ENCODE assay signal across 33 cellular contexts in the genomic region with DNA sequence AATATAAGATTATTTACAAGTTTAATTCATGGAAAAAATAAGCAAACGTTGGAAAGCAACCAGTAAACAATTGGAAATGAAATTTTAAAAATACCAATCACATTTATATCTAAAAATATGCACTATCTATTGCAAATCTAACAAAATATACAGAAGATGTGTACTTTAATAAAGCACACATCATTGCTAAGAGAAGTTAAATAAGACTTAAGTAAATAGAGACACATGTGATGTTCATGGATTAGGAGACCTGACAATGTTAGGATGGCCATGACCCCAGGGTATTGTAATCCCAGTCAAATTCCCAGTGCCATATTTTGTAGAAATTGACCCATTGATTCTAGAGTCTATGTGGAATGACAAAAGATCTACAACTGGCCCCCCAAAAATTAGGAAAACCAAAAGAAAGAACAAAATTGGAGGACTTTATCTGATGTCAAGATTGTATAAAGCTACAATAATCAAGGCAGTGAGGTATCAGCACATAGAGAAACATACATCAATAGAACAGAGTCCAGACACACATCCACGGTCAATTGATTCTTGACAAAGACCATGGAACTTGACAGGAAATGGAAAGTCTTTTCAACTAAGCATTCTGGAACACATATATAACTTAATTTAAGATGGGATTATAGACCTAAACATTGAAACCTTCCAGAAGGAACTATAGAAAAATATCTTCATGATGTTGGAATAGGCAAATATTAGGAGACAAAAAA.
"Had no signal": no experiment of that assay in that cellular context is flagged by ENCODE, and none has a peak within 500 bp of the region (broad histone marks: within the 10 kb centered on the region; RNA-seq: fewer than 3 reads in every experiment).

No MANE protein-coding gene starts in this region.

- ATAC-seq: activated naive CD4-positive, alpha-beta T cell treated with anti-CD3 and anti-CD28 coated beads, Interleukin-2, amount 50 U/mL, for 72 hours; activated naive CD8-positive, alpha-beta T cell treated with anti-CD3 and anti-CD28 coated beads, Interleukin-2, amount 50 U/mL, for 24 hours; activated T-cell treated with anti-CD3 and anti-CD28 coated beads, Interleukin-2, amount 50 U/mL, for 4 hours; activated T-cell treated with anti-CD3 and anti-CD28 coated beads, Interleukin-2, amount 50 U/mL, for 72 hours; activated T-helper 17 cell treated with anti-CD3 and anti-CD28 coated beads, Interleukin-2, amount 50 U/mL, for 72 hours; body of pancreas had no signal

- H3K36me3 ChIP-seq: adrenal gland, ascending aorta, brain microvascular endothelial cell, breast epithelium, cardiac muscle cell had no signal

- H3K9me3 ChIP-seq: adrenal gland had no signal

- H3K4me1 ChIP-seq: adrenal gland, ascending aorta, body of pancreas, breast epithelium had no signal

- H3K27me3 ChIP-seq: adrenal gland, ascending aorta, body of pancreas, brain microvascular endothelial cell, breast epithelium, cardiac muscle cell had no signal

- FAIRE-seq: astrocyte, bronchial epithelial cell had no signal

- DNase-seq: activated effector memory CD4-positive, alpha-beta T cell treated with anti-CD3 and anti-CD28 coated beads, Interleukin-2, amount 50 U/mL, for 16 hours; activated effector memory CD4-positive, alpha-beta T cell treated with Interleukin-2 at 50 U/mL for 16 hours; activated gamma-delta T cell; activated gamma-delta T cell treated with Interleukin-2 at 50 U/mL for 16 hours; activated naive CD4-positive, alpha-beta T cell; activated naive CD4-positive, alpha-beta T cell treated with anti-CD3 and anti-CD28 coated beads for 36 hours; activated naive CD4-positive, alpha-beta T cell treated with anti-CD3 and anti-CD28 coated beads, Interleukin-2, amount 10 ng/mL, durations not matched to agents 7 days and 5 days; activated naive CD4-positive, alpha-beta T cell treated with anti-CD3 and anti-CD28 coated beads, Interleukin-2, amount 50 U/mL, for 16 hours; activated naive CD4-positive, alpha-beta T cell treated with Interleukin-2 at 50 U/mL for 16 hours; activated naive CD8-positive, alpha-beta T cell treated with anti-CD3 and anti-CD28 coated beads for 36 hours; activated naive CD8-positive, alpha-beta T cell treated with anti-CD3 and anti-CD28 coated beads, Interleukin-2, amount 10 ng/mL, durations not matched to agents 7 days and 5 days; activated naive CD8-positive, alpha-beta T cell treated with anti-CD3 and anti-CD28 coated beads, Interleukin-2, amount 50 U/mL, for 24 hours; activated T-cell treated with anti-CD3 and anti-CD28 coated beads, Interleukin-2, amount 50 U/mL, for 24 hours; activated T-cell treated with anti-CD3 and anti-CD28 coated beads, Interleukin-2, amount 50 U/mL, for 4 hours; activated T-cell treated with anti-CD3 and anti-CD28 coated beads, Interleukin-2, amount 50 U/mL, for 48 hours; activated T-cell treated with anti-CD3 and anti-CD28 coated beads, Interleukin-2, amount 50 U/mL, for 72 hours; adrenal gland; amniotic stem cell; amygdala; anterior cingulate cortex; aorta; body of pancreas; brain microvascular endothelial cell; caudate nucleus; central memory CD4-positive, alpha-beta T cell; cerebellar nuclear complex had no signal

- H3K4me3 ChIP-seq: adrenal gland, ascending aorta, body of pancreas, breast epithelium, cardiac muscle cell had no signal

- H3K27ac ChIP-seq: adrenal gland, ascending aorta, body of pancreas, brain microvascular endothelial cell, breast epithelium, cardiac muscle cell had no signal
